ENCODE assay signal across 8 cellular contexts in genomic region chr6:57221936-57222683, GRCh38. TPM values are rescaled to one million over a fixed set of nuclear protein-coding genes. Genes with fewer than 3 reads are reported as not detected.
DNase-seq lines count a peak whose midpoint lies in the region; ATAC-seq and TF ChIP-seq lines count a peak whose summit lies in the region.

Gene RAB23 (minus strand): TSS chr6:57222307. CDS start chr6:57210380, 11,927 bp downstream.

- peak; percentile 66 for DNase-seq in NCI-H1092 (lab: John Stamatoyannopoulos, UW)
- peak; percentile 93 for DNase-seq in adipocyte (ENCODE audit: low read depth)
- DNase-seq in cardiac septum (ENCODE audit: low spot score) = peak; percentile 92
- DNase-seq in pons (ENCODE audit: low spot score) = peak; percentile 80
- peak; percentile 84 for DNase-seq in transverse colon

- H3K36me3 ChIP-seq in SU-DHL-6 (ENCODE audit: low read length) (peaks cover 4% of the 10 kb centered on the region), adipocyte (ENCODE audit: control insufficient read depth, insufficient read depth, low read length, severe bottlenecking) (no peaks in the 10 kb centered on the region), transverse colon (no peaks in the 10 kb centered on the region)

- 0 to 1% methylated on average over 8 to 46 of the region's 66 CpGs for WGBS in transverse colon (ENCODE audit: low coverage in 1 of 2), 2 donors

- no peak for TF ChIP-seq EP300 in transverse colon (IDR thresholded peaks at IDR 0.05; ENCODE audit: low read depth)

- H3K4me2 ChIP-seq in SU-DHL-6 (ENCODE audit: low read depth, low read length, poor library complexity, severe bottlenecking) = peak within 1 kb of the TSS; percentile 91

- H3K79me2 ChIP-seq in SU-DHL-6 (ENCODE audit: insufficient read depth, low read length) = peaks cover 45% of the 10 kb centered on the region

- peak within 1 kb of the TSS; percentile 100 for H2AFZ ChIP-seq in SU-DHL-6 (ENCODE audit: low read depth, low read length, severe bottlenecking)

- H3K4me1 ChIP-seq in adipocyte (ENCODE audit: control insufficient read depth, insufficient read depth, low read length) (peaks cover 15% of the 10 kb centered on the region), transverse colon (peaks cover 2 to 32% (median 8%) of the 10 kb centered on the region in 4 donors)

- H3K9ac ChIP-seq in SU-DHL-6 (ENCODE audit: low read length) = peak within 1 kb of the TSS; percentile 86
- H3K9ac ChIP-seq in adipocyte (ENCODE audit: low read length) = peak within 1 kb of the TSS; percentile 94

- H3K27me3 ChIP-seq in SU-DHL-6 (ENCODE audit: low read length) = no peaks in the 10 kb centered on the region
- H3K27me3 ChIP-seq in adipocyte (replicated peaks; ENCODE audit: control insufficient read depth, insufficient read depth, low read length) = no peaks in the 10 kb centered on the region
- H3K27me3 ChIP-seq in transverse colon = no peaks in the 10 kb centered on the region

- peak; percentile 84 for ATAC-seq in HG02623 (IDR thresholded peaks at IDR 0.05; ENCODE audit: unreplicated experiment)

- peaks cover 22% of the 10 kb centered on the region for H4K20me1 ChIP-seq in SU-DHL-6 (ENCODE audit: low read depth, low read length)

- TF ChIP-seq POLR2A in transverse colon (IDR thresholded peaks at IDR 0.05) = peak; percentile 76

- intact Hi-C loops in cardiac septum (cut with DNase I) = no loop called here
- intact Hi-C loops in transverse colon (cut with DNase I; ENCODE audit: low total_unique reads) = loop anchor here (5.0 kb wide), 1 partner anchor 45 kb away; no protein-coding TSS in a partner anchor

- in situ Hi-C loops in transverse colon (cut with MboI; ENCODE audit: low pct_ligation_motif_present in 1 of 4, low pct_unique_long_range_greater_than_20kb in 1 of 4, low sequenced_read_pairs in 3 of 4) = no loop called here

- H3K9me3 ChIP-seq in SU-DHL-6 (ENCODE audit: insufficient read depth, low read length) (no peaks in the 10 kb centered on the region), adipocyte (ENCODE audit: control insufficient read depth, low read length) (no peaks in the 10 kb centered on the region), transverse colon (no peaks in the 10 kb centered on the region)

- H3K27ac ChIP-seq in SU-DHL-6 (ENCODE audit: low read depth, low read length) (peak within 1 kb of the TSS; percentile 68), transverse colon (peak within 1 kb of the TSS; percentile 89 to 96 (median 94))

- 0 out of 2 replicates have a peak, but pooled peaks cover 8% of the 10 kb centered on the region for H3F3A ChIP-seq in SU-DHL-6 (ENCODE audit: insufficient read depth)

- peak within 1 kb of the TSS; percentile 79 for H3K4me3 ChIP-seq in GM12875 (ENCODE audit: low read depth, low read length)
- peak within 1 kb of the TSS; percentile 93 for H3K4me3 ChIP-seq in SU-DHL-6 (ENCODE audit: insufficient read depth, low read length, poor library complexity, severe bottlenecking)
- H3K4me3 ChIP-seq in adipocyte (ENCODE audit: low read length) = peak within 1 kb of the TSS; percentile 96
- H3K4me3 ChIP-seq in transverse colon = peak within 1 kb of the TSS; percentile 76 to 92 (median 86)

- TF ChIP-seq CTCF in GM12875 (IDR thresholded peaks at IDR 0.05; ENCODE audit: borderline replicate concordance, insufficient read depth, low read depth, low read length) (no peak), SU-DHL-6 (IDR thresholded peaks at IDR 0.05; ENCODE audit: insufficient read depth, low read length, poor library complexity, severe bottlenecking) (no peak), transverse colon (IDR thresholded peaks at IDR 0.05) (peak in 2 of 5 experiments; percentile 13 to 33)

- H3K9me2 ChIP-seq in SU-DHL-6 (replicated peaks; ENCODE audit: insufficient read depth, low read length) = no peaks in the 10 kb centered on the region

RNA-seq across cellular contexts. Expression of gene RAB23, which starts in this region (rescaled TPM):
- total RNA-seq in cardiac septum = 19.5 TPM
- total RNA-seq in transverse colon = 10 to 100 TPM; 21.7 to 28.5 (median 25.1) TPM

Comparison
In these comparisons a context has a peak if more than half of its experiments do, and no peak if none do; other contexts are left out.
1. Peak in every context shown above with its lines: DNase-seq, ATAC-seq, H3K4me3 ChIP-seq and H3K27ac ChIP-seq.